8 cellular contexts compared by ENCODE assay signal in the genomic region with DNA sequence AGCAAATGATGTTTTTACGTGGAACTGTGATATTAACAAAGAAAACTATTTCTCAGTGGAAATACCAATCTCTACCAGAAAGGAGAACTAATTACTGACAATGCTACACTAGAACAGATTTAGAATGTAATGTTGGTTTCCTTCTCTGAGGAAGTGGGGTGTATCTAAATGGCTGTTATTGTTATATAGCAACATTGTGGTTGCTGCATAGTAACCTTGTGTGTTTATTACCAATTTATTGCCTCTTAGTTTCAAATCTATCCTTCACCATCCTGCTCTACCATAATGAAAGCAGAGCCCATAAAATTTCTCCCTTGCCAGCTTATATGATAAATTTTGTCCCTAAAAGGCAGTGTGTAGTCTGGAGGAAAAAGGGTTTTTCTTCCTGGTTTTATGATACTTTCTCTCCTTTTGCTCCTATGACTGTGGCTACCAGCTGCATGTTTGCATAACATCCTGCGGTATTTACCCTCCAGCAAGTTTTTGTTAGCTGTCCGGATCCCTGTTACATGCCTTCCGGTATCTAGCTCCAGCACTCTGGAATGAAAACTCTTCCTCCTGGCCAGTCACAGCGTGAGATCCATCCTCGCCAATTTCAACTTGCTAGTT. TPM values are rescaled to one million over a fixed set of nuclear protein-coding genes. Genes with fewer than 3 reads are reported as not detected.
DNase-seq lines count a peak whose midpoint lies in the region; ATAC-seq and TF ChIP-seq lines count a peak whose summit lies in the region.

No MANE protein-coding gene starts in this region.

- ATAC-seq in CD4-positive, alpha-beta T cell (ENCODE audit: poor library complexity): peak; percentile 51
- ATAC-seq in GM19463 (IDR thresholded peaks at IDR 0.05; ENCODE audit: unreplicated experiment): peak; percentile 69
- peak; percentile 89 for ATAC-seq in HG03520 (IDR thresholded peaks at IDR 0.05; ENCODE audit: unreplicated experiment)
- ATAC-seq in gastroesophageal sphincter: peak; percentile 89

- H3K9me3 Mint-ChIP-seq in CD4-positive, alpha-beta T cell: no peaks in the 10 kb centered on the region
- no peaks in the 10 kb centered on the region for H3K9me3 Mint-ChIP-seq in activated T-helper 2 cell treated with anti-CD3 and anti-CD28 coated beads, Interferon-gamma antibody, Interleukin-2, Interleukin-4, amounts not matched to agents 10 μg/mL and 5 μg/mL and 100 μg/mL, durations not matched to agents 14 hours and 24 hours and 36 hours

- TF ChIP-seq CTCF in CD4-positive, alpha-beta T cell (IDR thresholded peaks at IDR 0.05): no peak
- no peak for TF ChIP-seq CTCF in gastroesophageal sphincter (IDR thresholded peaks at IDR 0.05)

- intact Hi-C loops in CD4-positive, alpha-beta T cell (cut with DNase I, micrococcal nuclease): loop anchor here in 1 of 2 experiments (10.0 kb wide), 1 partner anchor 61 kb away; no protein-coding TSS in a partner anchor
- intact Hi-C loops in activated T-helper 2 cell treated with anti-CD3 and anti-CD28 coated beads, Interferon-gamma antibody, Interleukin-2, Interleukin-4, amounts not matched to agents 10 μg/mL and 5 μg/mL and 100 μg/mL, durations not matched to agents 14 hours and 24 hours and 36 hours (cut with micrococcal nuclease): no loop called here

- peak overlapping the region; percentile 36 for H3K27ac ChIP-seq in CD4-positive, alpha-beta T cell (ENCODE audit: low read depth, low read length)
- H3K27ac ChIP-seq in gastroesophageal sphincter (peak overlapping the region; percentile 45 to 66 (median 61)), skeletal muscle tissue (ENCODE audit: low read depth, low read length) (peak overlapping the region; percentile 39)

- peaks cover 6% of the 10 kb centered on the region for H3K27me3 ChIP-seq in CD4-positive, alpha-beta T cell (ENCODE audit: control insufficient read depth, insufficient read depth, low read length)
- H3K27me3 ChIP-seq in gastroesophageal sphincter: no peaks in the 10 kb centered on the region
- no peaks in the 10 kb centered on the region for H3K27me3 ChIP-seq in skeletal muscle tissue (ENCODE audit: control insufficient read depth in 3 of 3, insufficient read depth in 3 of 3, low read length in 3 of 3)

- POLR2A ChIA-PET in CD4-positive, alpha-beta T cell (lab: Charles Lee): no interaction called here

- TF ChIP-seq POLR2A in gastroesophageal sphincter (IDR thresholded peaks at IDR 0.05): no peak

- H3K4me1 Mint-ChIP-seq in CD4-positive, alpha-beta T cell (ENCODE audit: low read depth): peaks cover 7% of the 10 kb centered on the region
- H3K4me1 Mint-ChIP-seq in activated T-helper 2 cell treated with anti-CD3 and anti-CD28 coated beads, Interferon-gamma antibody, Interleukin-2, Interleukin-4, amounts not matched to agents 10 μg/mL and 5 μg/mL and 100 μg/mL, durations not matched to agents 14 hours and 24 hours and 36 hours (ENCODE audit: low read depth): peaks cover 4% of the 10 kb centered on the region

- TF ChIP-seq EP300 in gastroesophageal sphincter (IDR thresholded peaks at IDR 0.05): no peak

- H3K27me3 Mint-ChIP-seq in CD4-positive, alpha-beta T cell: peaks cover 23% of the 10 kb centered on the region
- peaks cover 22% of the 10 kb centered on the region for H3K27me3 Mint-ChIP-seq in activated T-helper 2 cell treated with anti-CD3 and anti-CD28 coated beads, Interferon-gamma antibody, Interleukin-2, Interleukin-4, amounts not matched to agents 10 μg/mL and 5 μg/mL and 100 μg/mL, durations not matched to agents 14 hours and 24 hours and 36 hours (ENCODE audit: low read depth)

- CTCF ChIA-PET in CD4-positive, alpha-beta T cell (lab: Charles Lee): no interaction called here

- no peak for DNase-seq in CD4-positive, alpha-beta T cell
- peak; percentile 97 for DNase-seq in SIG-M5 treated with dmso at 0.1 percent for 504 hours (lab: John Stamatoyannopoulos, UW; ENCODE audit: unreplicated experiment)
- DNase-seq in activated T-helper 2 cell treated with anti-CD3 and anti-CD28 coated beads, Interferon-gamma antibody, Interleukin-2, Interleukin-4, amounts not matched to agents 10 μg/mL and 5 μg/mL and 100 μg/mL, durations not matched to agents 14 hours and 24 hours and 36 hours (ENCODE audit: low spot score): no peak
- DNase-seq in DMS79 treated with DMSO at 0.1 percent for 48 hours (lab: John Stamatoyannopoulos, UW): no peak

- no peak overlapping the region for H3K27ac Mint-ChIP-seq in CD4-positive, alpha-beta T cell
- no peak overlapping the region for H3K27ac Mint-ChIP-seq in activated T-helper 2 cell treated with anti-CD3 and anti-CD28 coated beads, Interferon-gamma antibody, Interleukin-2, Interleukin-4, amounts not matched to agents 10 μg/mL and 5 μg/mL and 100 μg/mL, durations not matched to agents 14 hours and 24 hours and 36 hours

- H3K9me3 ChIP-seq in CD4-positive, alpha-beta T cell (ENCODE audit: control insufficient read depth, low read length): no peaks in the 10 kb centered on the region
- H3K9me3 ChIP-seq in gastroesophageal sphincter: no peaks in the 10 kb centered on the region
- no peaks in the 10 kb centered on the region for H3K9me3 ChIP-seq in skeletal muscle tissue (ENCODE audit: control insufficient read depth in 3 of 3, low read length in 3 of 3)

- H3K4me3 ChIP-seq in gastroesophageal sphincter (no peak overlapping the region), skeletal muscle tissue (ENCODE audit: low read length in 3 of 3) (peak overlapping the region in 2 of 3 donors; percentile 1 to 41)

- H3K36me3 ChIP-seq in gastroesophageal sphincter (no peaks in the 10 kb centered on the region), skeletal muscle tissue (ENCODE audit: control insufficient read depth in 3 of 3, insufficient read depth in 3 of 3, low read length in 3 of 3) (no peaks in the 10 kb centered on the region)

- H3K4me1 ChIP-seq in gastroesophageal sphincter (peaks cover 0 to 27% (median 4%) of the 10 kb centered on the region in 3 donors), skeletal muscle tissue (ENCODE audit: control insufficient read depth in 3 of 3, insufficient read depth in 3 of 3, low read length in 3 of 3) (peaks cover 0 to 3% (median 2%) of the 10 kb centered on the region in 3 donors)

- no peak overlapping the region for H3K9ac ChIP-seq in skeletal muscle tissue (ENCODE audit: low read depth in 1 of 3, low read length in 3 of 3)

- H3K36me3 Mint-ChIP-seq in CD4-positive, alpha-beta T cell (ENCODE audit: low read depth): no peaks in the 10 kb centered on the region
- no peaks in the 10 kb centered on the region for H3K36me3 Mint-ChIP-seq in activated T-helper 2 cell treated with anti-CD3 and anti-CD28 coated beads, Interferon-gamma antibody, Interleukin-2, Interleukin-4, amounts not matched to agents 10 μg/mL and 5 μg/mL and 100 μg/mL, durations not matched to agents 14 hours and 24 hours and 36 hours (ENCODE audit: low read depth)

- WGBS in gastroesophageal sphincter (ENCODE audit: low coverage in 1 of 2), 2 donors: 19 to 24% methylated on average over 6 of the region's 6 CpGs

- H3K4me3 Mint-ChIP-seq in CD4-positive, alpha-beta T cell: no peak overlapping the region
- no peak overlapping the region for H3K4me3 Mint-ChIP-seq in activated T-helper 2 cell treated with anti-CD3 and anti-CD28 coated beads, Interferon-gamma antibody, Interleukin-2, Interleukin-4, amounts not matched to agents 10 μg/mL and 5 μg/mL and 100 μg/mL, durations not matched to agents 14 hours and 24 hours and 36 hours (ENCODE audit: low read depth)

RNA-seq across cellular contexts. Expression of a gene that starts 5.7 kb away (rescaled TPM):
- total RNA-seq in CD4-positive, alpha-beta T cell: 1 to 10 TPM in 1 of 2 experiments, under 1 TPM in 1; 0.96 to 1.0 TPM
- total RNA-seq in gastroesophageal sphincter: 1 to 10 TPM in 2 of 4 donors, under 1 TPM in 2; 0.57 to 2.0 (median 0.97) TPM
- total RNA-seq in skeletal muscle tissue: 0.52 TPM
- 0.69 and 0.75 TPM in 2 replicates for total RNA-seq in activated T-helper 2 cell treated with anti-CD3 and anti-CD28 coated beads, Interferon-gamma antibody, Interleukin-2, Interleukin-4, amounts not matched to agents 10 μg/mL and 5 μg/mL and 100 μg/mL, durations not matched to agents 14 hours and 24 hours and 36 hours

RNA-seq across cellular contexts. Expression of a gene that starts 14.1 kb away (rescaled TPM):
- not detected for total RNA-seq in CD4-positive, alpha-beta T cell
- 1 to 10 TPM in 1 of 4 donors, not detected in 3; 2.3 TPM for total RNA-seq in gastroesophageal sphincter
- total RNA-seq in skeletal muscle tissue: not detected
- not detected in 2 replicates for total RNA-seq in activated T-helper 2 cell treated with anti-CD3 and anti-CD28 coated beads, Interferon-gamma antibody, Interleukin-2, Interleukin-4, amounts not matched to agents 10 μg/mL and 5 μg/mL and 100 μg/mL, durations not matched to agents 14 hours and 24 hours and 36 hours

RNA-seq across cellular contexts. Expression of a gene that starts 24.9 kb away (rescaled TPM):
- not detected for total RNA-seq in CD4-positive, alpha-beta T cell
- total RNA-seq in gastroesophageal sphincter (not detected), skeletal muscle tissue (not detected)
- not detected in 2 replicates for total RNA-seq in activated T-helper 2 cell treated with anti-CD3 and anti-CD28 coated beads, Interferon-gamma antibody, Interleukin-2, Interleukin-4, amounts not matched to agents 10 μg/mL and 5 μg/mL and 100 μg/mL, durations not matched to agents 14 hours and 24 hours and 36 hours

RNA-seq across cellular contexts. Expression of a gene that starts 40.3 kb away (rescaled TPM):
- under 1 TPM in 1 of 2 experiments, not detected in 1; 0.22 TPM for total RNA-seq in CD4-positive, alpha-beta T cell
- under 1 TPM in 1 of 4 donors, not detected in 3; 0.40 TPM for total RNA-seq in gastroesophageal sphincter
- 1.0 TPM for total RNA-seq in skeletal muscle tissue
- 0.25 and 0.39 TPM in 2 replicates for total RNA-seq in activated T-helper 2 cell treated with anti-CD3 and anti-CD28 coated beads, Interferon-gamma antibody, Interleukin-2, Interleukin-4, amounts not matched to agents 10 μg/mL and 5 μg/mL and 100 μg/mL, durations not matched to agents 14 hours and 24 hours and 36 hours

RNA-seq across cellular contexts. Expression of a gene that starts 57.7 kb away (rescaled TPM):
- total RNA-seq in CD4-positive, alpha-beta T cell: not detected
- total RNA-seq in gastroesophageal sphincter (1 to 10 TPM in 1 of 4 donors, under 1 TPM in 1, not detected in 2; 0.62 to 1.1 TPM), skeletal muscle tissue (1.0 TPM)
- total RNA-seq in activated T-helper 2 cell treated with anti-CD3 and anti-CD28 coated beads, Interferon-gamma antibody, Interleukin-2, Interleukin-4, amounts not matched to agents 10 μg/mL and 5 μg/mL and 100 μg/mL, durations not matched to agents 14 hours and 24 hours and 36 hours: 0.21 and 0.37 TPM in 2 replicates

Comparison
In these comparisons a context has a peak if more than half of its experiments do, and no peak if none do; other contexts are left out.
1. H3K4me3 ChIP-seq: peak in skeletal muscle tissue (2 of 3); none in gastroesophageal sphincter (0 of 2).
2. Peak in every context shown above with its lines, with median percentiles within 50 percentile points of each other: ATAC-seq and H3K27ac ChIP-seq.